ENCODE assay signal across 1 cellular context in the genomic region with DNA sequence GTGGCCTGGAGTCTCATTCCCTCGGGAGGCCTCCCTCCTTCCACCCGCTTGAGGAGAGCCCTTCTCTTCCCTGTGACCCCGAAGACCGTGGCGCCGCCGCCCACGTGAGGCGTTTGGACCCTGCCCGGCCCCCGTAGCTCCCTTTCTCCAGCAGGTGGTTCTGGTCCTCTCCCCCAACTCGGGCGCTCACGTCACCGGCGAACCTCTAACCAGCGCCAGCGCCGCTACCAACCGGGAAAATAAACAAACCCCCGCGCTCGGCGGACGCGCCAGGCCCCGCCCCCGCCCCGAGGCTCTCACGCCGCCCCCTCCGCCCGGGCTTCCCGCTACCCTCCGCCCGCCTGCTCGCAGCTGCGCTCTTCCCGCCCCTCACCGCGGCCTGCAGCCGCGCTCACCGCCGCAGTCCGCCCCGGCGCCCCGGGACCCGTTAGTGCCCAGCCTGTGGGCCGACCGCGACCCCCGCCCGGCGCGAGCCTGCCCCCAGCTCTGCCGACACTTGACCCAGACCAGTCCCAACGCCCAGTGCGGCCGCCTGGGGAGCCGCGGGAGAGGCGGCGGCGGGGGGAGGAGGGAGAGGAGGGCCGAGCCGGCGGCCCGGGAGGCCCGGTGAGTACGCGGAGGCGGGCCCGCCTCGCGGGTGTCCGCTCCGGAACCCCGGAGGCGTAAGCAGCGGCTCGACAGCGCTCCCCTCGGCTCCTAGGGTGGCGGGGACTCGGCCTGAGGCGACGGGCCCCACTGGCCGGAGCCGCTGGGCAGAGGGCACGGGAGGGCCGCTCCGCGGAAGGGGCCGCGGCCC.
TF ChIP-seq lines count a peak whose summit lies in the region.

No MANE protein-coding gene starts in this region.

TF ChIP-seq in IMR-90, 13 proteins besides CTCF, POLR2A, EP300 and RAD21:
- TF ChIP-seq USF2 (IDR thresholded peaks at IDR 0.05; ENCODE audit: low read depth, low read length): peak; percentile 23; the same call in 1 of the 2 replicates
- TF ChIP-seq MAZ (IDR thresholded peaks at IDR 0.05; ENCODE audit: borderline replicate concordance, low read depth, low read length): peak; percentile 17; the same call in 1 of the 2 replicates
